Comparison of ENCODE assay signal across 18 cellular contexts in genomic region chrX:109294097-109294815, GRCh38.
DNase-seq lines count a peak whose midpoint lies in the region; ATAC-seq and TF ChIP-seq lines count a peak whose summit lies in the region.
"Had no signal": no experiment of that assay in that cellular context is flagged by ENCODE, and none has a peak within 500 bp of the region (broad histone marks: within the 10 kb centered on the region; RNA-seq: fewer than 3 reads in every experiment).

No MANE protein-coding gene starts in this region.

- H3K36me3 ChIP-seq in RWPE2 (ENCODE audit: low read depth) (no peaks in the 10 kb centered on the region), Peyer's patch (no peaks in the 10 kb centered on the region)
- H3K36me3 ChIP-seq: BLaER1 treated with 17β-estradiol and CSF1 and Interleukin-3, amounts not matched to agents 10 nM and 100 nM had no signal

- H3K27ac Mint-ChIP-seq in progenitor cell of endocrine pancreas = no peak overlapping the region

- peak; percentile 2 for DNase-seq in Caki2 (ENCODE audit: low read depth)
- no peak for DNase-seq in RWPE2 (ENCODE audit: low spot score)
- DNase-seq in choroid plexus epithelial cell (ENCODE audit: low read depth) = peak; percentile 51
- peak; percentile 66 to 83 for DNase-seq in foreskin keratinocyte
- no peak for DNase-seq in progenitor cell of endocrine pancreas (ENCODE audit: low spot score, unreplicated experiment)
- DNase-seq in Peyer's patch = no peak
- no peak for DNase-seq in stimulated activated CD4-positive, alpha-beta T cell treated with anti-CD3 and anti-CD28 coated beads, Interleukin-4, amount 100 ng/mL, for 4 hours
- DNase-seq: DND-41, GF-D8, GOT3, NCI-H1436 treated with DMSO at 0.1 percent for 48 hours, NCI-H2081 treated with DMSO at 0.1 percent for 48 hours, NCI-H524, PC-9, Right ventricle myocardium superior had no signal

- no peak overlapping the region for H3K4me3 Mint-ChIP-seq in progenitor cell of endocrine pancreas (ENCODE audit: low read depth)

- ATAC-seq in RWPE2 (ENCODE audit: low read depth) (peak; percentile 57; the same call in 2 of the 3 replicates), foreskin keratinocyte (peak; percentile 96), HG03378 (IDR thresholded peaks at IDR 0.05; ENCODE audit: unreplicated experiment) (no peak)
- ATAC-seq: K562 had no signal

- H3K27me3 Mint-ChIP-seq in progenitor cell of endocrine pancreas = no peaks in the 10 kb centered on the region

- H3K4me1 Mint-ChIP-seq in progenitor cell of endocrine pancreas (ENCODE audit: low read depth) = peaks cover 7% of the 10 kb centered on the region

- no peak for TF ChIP-seq POLR2A in Peyer's patch (IDR thresholded peaks at IDR 0.05)

- H3K27me3 ChIP-seq in RWPE2 (ENCODE audit: insufficient read depth, poor library complexity, severe bottlenecking) (no peaks in the 10 kb centered on the region), foreskin keratinocyte (no peaks in the 10 kb centered on the region), Peyer's patch (no peaks in the 10 kb centered on the region)

- H3K4me1 ChIP-seq in RWPE2 (ENCODE audit: insufficient read depth, poor library complexity, severe bottlenecking) = peaks cover 2% of the 10 kb centered on the region
- peaks cover 5% of the 10 kb centered on the region for H3K4me1 ChIP-seq in foreskin keratinocyte
- H3K4me1 ChIP-seq in Peyer's patch = no peaks in the 10 kb centered on the region
- H3K4me1 ChIP-seq: BLaER1 treated with 17β-estradiol and CSF1 and Interleukin-3, amounts not matched to agents 10 nM and 100 nM had no signal

- TF ChIP-seq CTCF in RWPE2 (IDR thresholded peaks at IDR 0.05; ENCODE audit: poor library complexity, severe bottlenecking) (no peak), choroid plexus epithelial cell (conservative IDR thresholded peaks at IDR 0.05; ENCODE audit: low read depth, low read length) (no peak), foreskin keratinocyte (conservative IDR thresholded peaks at IDR 0.05) (no peak), progenitor cell of endocrine pancreas (IDR thresholded peaks at IDR 0.05; ENCODE audit: unreplicated experiment) (no peak), Peyer's patch (IDR thresholded peaks at IDR 0.05) (no peak)

- H3K27ac ChIP-seq in RWPE2 (ENCODE audit: poor library complexity, severe bottlenecking) (no peak overlapping the region), foreskin keratinocyte (no peak overlapping the region), Peyer's patch (no peak overlapping the region)
- H3K27ac ChIP-seq: BLaER1 treated with 17β-estradiol and CSF1 and Interleukin-3, amounts not matched to agents 10 nM and 100 nM; PC-9 had no signal

- no peaks in the 10 kb centered on the region for H3K36me3 Mint-ChIP-seq in progenitor cell of endocrine pancreas (ENCODE audit: insufficient read depth)

- H3K4me3 ChIP-seq in RWPE2 (ENCODE audit: severe bottlenecking) (no peak overlapping the region), choroid plexus epithelial cell (ENCODE audit: low read depth, low read length) (no peak overlapping the region), Peyer's patch (no peak overlapping the region)
- H3K4me3 ChIP-seq: BLaER1 treated with 17β-estradiol and CSF1 and Interleukin-3, amounts not matched to agents 10 nM and 100 nM; K562; PC-9 had no signal

- in situ Hi-C loops in Caki2 (cut with HindIII; ENCODE audit: low pct_unique_long_range_greater_than_20kb, low sequenced_read_pairs) = no loop called here

- peaks cover 8% of the 10 kb centered on the region for H3K9me3 Mint-ChIP-seq in progenitor cell of endocrine pancreas (ENCODE audit: low read depth)

- H3K9me3 ChIP-seq in RWPE2 (ENCODE audit: severe bottlenecking) = no peaks in the 10 kb centered on the region
- no peaks in the 10 kb centered on the region for H3K9me3 ChIP-seq in Peyer's patch

Comparison
In these comparisons a context has a peak if more than half of its experiments do, and no peak if none do; other contexts are left out.
1. DNase-seq: peak in Caki2 (single experiment), choroid plexus epithelial cell (single experiment) and foreskin keratinocyte (2 of 2); none in RWPE2 (single experiment), progenitor cell of endocrine pancreas (single experiment), Peyer's patch (0 of 3) and stimulated activated CD4-positive, alpha-beta T cell treated with anti-CD3 and anti-CD28 coated beads, Interleukin-4, amount 100 ng/mL, for 4 hours (0 of 2).